Comparison of ENCODE assay signal across 9 cellular contexts in the genomic region with DNA sequence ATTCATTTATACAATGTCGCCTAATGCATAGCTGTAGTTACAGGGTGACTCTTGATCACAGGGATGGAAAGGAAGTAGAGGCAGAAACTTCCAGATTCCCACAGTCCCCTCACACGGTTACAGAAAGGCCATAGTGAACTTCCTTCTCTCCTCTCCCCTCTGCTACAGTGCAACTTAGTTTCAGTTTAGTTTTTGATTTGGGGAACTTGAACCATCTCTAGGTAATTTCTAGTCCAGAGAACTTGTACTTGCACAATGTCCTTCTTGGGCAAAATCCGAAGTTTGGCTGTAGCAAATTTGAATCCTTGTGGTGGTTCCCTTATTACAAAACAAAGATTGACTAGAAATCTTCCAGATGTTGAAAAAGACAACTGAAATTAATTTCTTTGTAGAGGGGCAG. TPM values are rescaled to one million over a fixed set of nuclear protein-coding genes. Genes with fewer than 3 reads are reported as not detected.
A peak's percentile ranks its signal among the peaks of the same experiment; 100 is the strongest.
DNase-seq lines count a peak whose midpoint lies in the region; ATAC-seq and TF ChIP-seq lines count a peak whose summit lies in the region.
"Had no signal": no experiment of that assay in that cellular context is flagged by ENCODE, and none has a peak within 500 bp of the region (broad histone marks: within the 10 kb centered on the region; RNA-seq: fewer than 3 reads in every experiment).

No MANE protein-coding gene starts in this region.

- no peaks in the 10 kb centered on the region for H3K9me2 ChIP-seq in SK-N-SH

- DNase-seq in SK-N-SH (no peak), SIG-M5 treated with dmso at 0.1 percent for 504 hours (lab: John Stamatoyannopoulos, UW; ENCODE audit: unreplicated experiment) (peak; percentile 77), stomach (no peak), NCI-H1092 treated with DMSO at 0.1 percent for 48 hours (lab: John Stamatoyannopoulos, UW) (no peak), mesenteric fat pad (ENCODE audit: low spot score) (no peak)

- 82% methylated on average over 3 of the region's 3 CpGs for WGBS in SK-N-SH (ENCODE audit: low lambda C conversion rate)
- WGBS in gastroesophageal sphincter (ENCODE audit: low coverage in 1 of 2), 2 donors = 69 to 82% methylated on average over 2 to 3 of the region's 3 CpGs
- 75 to 89% (median 79%) methylated on average over 3 of the region's 3 CpGs for WGBS in stomach, 5 donors

- no peak overlapping the region for H3K27ac ChIP-seq in SK-N-SH (ENCODE audit: low read depth in 2 of 2, low read length in 1 of 2)
- peak overlapping the region in 3 of 4 donors; percentile 93 to 97 (median 96) for H3K27ac ChIP-seq in gastroesophageal sphincter
- H3K27ac ChIP-seq in stomach = peak overlapping the region in 4 of 5 donors; percentile 93 to 98 (median 96)

- intact Hi-C loops in stomach (cut with DNase I; ENCODE audit: low total_unique reads) = no loop called here

- POLR2A ChIA-PET in SK-N-SH (lab: Yijun Ruan, JAX) = no interaction called here

- no peak for TF ChIP-seq EP300 in SK-N-SH (IDR thresholded peaks at IDR 0.05; ENCODE audit: borderline replicate concordance in 1 of 2, low read depth in 1 of 2, low read length in 1 of 2)
- TF ChIP-seq EP300 in gastroesophageal sphincter (IDR thresholded peaks at IDR 0.05) = no peak
- no peak for TF ChIP-seq EP300 in stomach (IDR thresholded peaks at IDR 0.05)

- H3K4me3 ChIP-seq in SK-N-SH (ENCODE audit: low read depth in 2 of 2, low read length in 1 of 2) (no peak overlapping the region), gastroesophageal sphincter (no peak overlapping the region), stomach (peak overlapping the region in 1 of 4 donors; percentile 89)

- no peaks in the 10 kb centered on the region for H3F3A ChIP-seq in SK-N-SH (replicated peaks; ENCODE audit: insufficient read depth)

- TF ChIP-seq CTCF in SK-N-SH (IDR thresholded peaks at IDR 0.05) (no peak), gastroesophageal sphincter (IDR thresholded peaks at IDR 0.05) (no peak), stomach (IDR thresholded peaks at IDR 0.05) (no peak)

- H3K9ac ChIP-seq in SK-N-SH = no peak overlapping the region

- no peaks in the 10 kb centered on the region for H3K9me3 ChIP-seq in SK-N-SH
- H3K9me3 ChIP-seq in gastroesophageal sphincter = no peaks in the 10 kb centered on the region
- no peaks in the 10 kb centered on the region for H3K9me3 ChIP-seq in stomach

- no peaks in the 10 kb centered on the region for H4K20me1 ChIP-seq in SK-N-SH (ENCODE audit: insufficient read depth)

- H3K4me1 ChIP-seq in SK-N-SH (ENCODE audit: control insufficient read depth in 1 of 2, insufficient read depth in 2 of 2, low read depth in 1 of 2, low read length in 1 of 2) (peaks cover 3 to 6% of the 10 kb centered on the region in 2 experiments; a peak in 3 of 4 replicates), gastroesophageal sphincter (peaks cover 0 to 37% (median 8%) of the 10 kb centered on the region in 3 donors), stomach (peaks cover 11 to 40% (median 27%) of the 10 kb centered on the region in 4 donors)

- no peak for TF ChIP-seq RAD21 in SK-N-SH (IDR thresholded peaks at IDR 0.05; ENCODE audit: low read length)

- H3K27me3 ChIP-seq in SK-N-SH (ENCODE audit: insufficient read depth) = no peaks in the 10 kb centered on the region
- H3K27me3 ChIP-seq in gastroesophageal sphincter = no peaks in the 10 kb centered on the region
- H3K27me3 ChIP-seq in stomach = no peaks in the 10 kb centered on the region

- ATAC-seq in SK-N-SH treated with all-trans-retinoic acid at 6 μM for 48 hours (no peak), gastroesophageal sphincter (no peak), GM21825 (IDR thresholded peaks at IDR 0.05; ENCODE audit: unreplicated experiment) (no peak)
- ATAC-seq: Panc1 had no signal

- H2AFZ ChIP-seq in SK-N-SH (ENCODE audit: low read depth) = peak overlapping the region; percentile 9; the same call in 1 of the 2 replicates

- peaks cover 24% of the 10 kb centered on the region for H3K79me2 ChIP-seq in SK-N-SH (ENCODE audit: insufficient read depth)

- H3K36me3 ChIP-seq in SK-N-SH (replicated peaks in 1 of 2; ENCODE audit: control insufficient read depth in 1 of 2, insufficient read depth in 2 of 2, low read length in 1 of 2) = peaks cover 3 to 5% of the 10 kb centered on the region in 2 experiments
- no peaks in the 10 kb centered on the region for H3K36me3 ChIP-seq in gastroesophageal sphincter
- peaks cover 0 to 13% (median 6%) of the 10 kb centered on the region in 4 donors for H3K36me3 ChIP-seq in stomach

- 0 out of 2 replicates have a peak overlapping the region, but pooled peaks have one; percentile 74 for H3K4me2 ChIP-seq in SK-N-SH

- CTCF ChIA-PET in SK-N-SH (lab: Yijun Ruan, JAX) = interaction anchor here (1.0 kb wide), 1 partner anchor 763 kb away, joined by 3 read pairs; no protein-coding TSS in a partner anchor

- no peak for TF ChIP-seq POLR2A in gastroesophageal sphincter (IDR thresholded peaks at IDR 0.05)
- TF ChIP-seq POLR2A in stomach (IDR thresholded peaks at IDR 0.05) = no peak

TF ChIP-seq in SK-N-SH, 30 proteins besides CTCF, POLR2A, EP300 and RAD21 (continues in another document):
- TF ChIP-seq SMC3 (IDR thresholded peaks at IDR 0.05; ENCODE audit: low read depth, low read length) = no peak
- TF ChIP-seq, protein P1, sequence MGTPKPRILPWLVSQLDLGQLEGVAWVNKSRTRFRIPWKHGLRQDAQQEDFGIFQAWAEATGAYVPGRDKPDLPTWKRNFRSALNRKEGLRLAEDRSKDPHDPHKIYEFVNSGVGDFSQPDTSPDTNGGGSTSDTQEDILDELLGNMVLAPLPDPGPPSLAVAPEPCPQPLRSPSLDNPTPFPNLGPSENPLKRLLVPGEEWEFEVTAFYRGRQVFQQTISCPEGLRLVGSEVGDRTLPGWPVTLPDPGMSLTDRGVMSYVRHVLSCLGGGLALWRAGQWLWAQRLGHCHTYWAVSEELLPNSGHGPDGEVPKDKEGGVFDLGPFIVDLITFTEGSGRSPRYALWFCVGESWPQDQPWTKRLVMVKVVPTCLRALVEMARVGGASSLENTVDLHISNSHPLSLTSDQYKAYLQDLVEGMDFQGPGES (IDR thresholded peaks at IDR 0.05; ENCODE audit: low read depth, low read length) = no peak
- no peak for TF ChIP-seq EZH2phosphoT487 (IDR thresholded peaks at IDR 0.05; ENCODE audit: borderline replicate concordance, low read depth)
- no peak for TF ChIP-seq NFIC (IDR thresholded peaks at IDR 0.05; ENCODE audit: borderline replicate concordance)
- no peak for TF ChIP-seq RXRA (IDR thresholded peaks at IDR 0.05; ENCODE audit: borderline replicate concordance, low read depth)
- no peak for TF ChIP-seq TEAD4 (IDR thresholded peaks at IDR 0.05; ENCODE audit: borderline replicate concordance, insufficient read depth)
- TF ChIP-seq ELF1 (IDR thresholded peaks at IDR 0.05) = no peak
- no peak for TF ChIP-seq POLR2AphosphoS5 (IDR thresholded peaks at IDR 0.05; ENCODE audit: low read depth, low read length)
- no peak for TF ChIP-seq JUND (IDR thresholded peaks at IDR 0.05)
- TF ChIP-seq GATA2 (CRISPR knock-in tag; IDR thresholded peaks at IDR 0.05) = no peak

TF ChIP-seq in SK-N-SH treated with all-trans-retinoic acid at 6 μM for 48 hours, 23 proteins besides CTCF, POLR2A, EP300 and RAD21:
- TF ChIP-seq OSR1 (CRISPR knock-in tag; IDR thresholded peaks at IDR 0.05) = no peak

RNA-seq across cellular contexts. Expression of a gene that starts 1.2 kb away (rescaled TPM):
- polyA plus RNA-seq in SK-N-SH (2012; rRNA removed) = 13.1 and 19.9 TPM in 2 replicates
- 16.5 and 17.8 TPM in 2 replicates for polyA plus RNA-seq in SK-N-SH (2012; cell fraction: cytosol; rRNA removed)
- 15.6 and 42.4 TPM in 2 replicates for polyA plus RNA-seq in SK-N-SH (2012; cell fraction: nucleus; rRNA removed)
- 100 to 1,000 TPM in 2 of 4 donors, 10 to 100 TPM in 2; 74.6 to 183 (median 107) TPM for total RNA-seq in gastroesophageal sphincter
- total RNA-seq in stomach = 100 to 1,000 TPM in 3 of 5 donors, 10 to 100 TPM in 2; 53.9 to 176 (median 102) TPM
- polyA plus RNA-seq in stomach = 10 to 100 TPM in 1 of 3 donors, 1 to 10 TPM in 2; 3.0 to 17.4 (median 7.5) TPM
- total RNA-seq in mesenteric fat pad = 72.1 TPM

Comparison
In these comparisons a context has a peak if more than half of its experiments do, and no peak if none do; other contexts are left out.
1. H3K27ac ChIP-seq: peak in gastroesophageal sphincter (3 of 4) and stomach (4 of 5); none in SK-N-SH (0 of 2).